In the genomic region with DNA sequence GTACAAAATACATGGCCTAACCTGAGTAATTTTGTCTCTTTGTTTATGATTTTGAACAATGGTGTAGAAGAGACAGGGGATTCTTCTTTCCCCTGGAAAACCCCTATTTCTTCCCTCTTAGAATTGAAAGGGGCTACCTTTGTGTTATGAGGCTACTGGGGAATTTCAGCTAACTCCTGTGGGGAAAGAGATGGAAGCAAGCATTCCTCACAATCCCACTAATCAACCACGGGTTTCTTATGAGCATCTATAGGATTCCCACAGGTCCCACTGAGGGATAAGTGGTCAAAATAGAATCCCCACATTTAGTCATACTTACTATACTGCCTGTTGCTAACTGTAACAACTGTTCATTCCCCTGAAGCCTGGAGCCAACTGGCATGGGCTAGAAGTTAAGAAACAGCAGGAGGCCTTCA, we compare ENCODE assay signal across 28 cellular contexts. TPM values are rescaled to one million over a fixed set of nuclear protein-coding genes. Genes with fewer than 3 reads are reported as not detected.
DNase-seq lines count a peak whose midpoint lies in the region; ATAC-seq and TF ChIP-seq lines count a peak whose summit lies in the region.
"Had no signal": no experiment of that assay in that cellular context is flagged by ENCODE, and none has a peak within 500 bp of the region (broad histone marks: within the 10 kb centered on the region; RNA-seq: fewer than 3 reads in every experiment).

No MANE protein-coding gene starts in this region.

- intact Hi-C loops in mammary epithelial cell (cut with micrococcal nuclease) = no loop called here
- intact Hi-C loops in breast epithelium (cut with DNase I; ENCODE audit: low total_unique reads) = no loop called here

- BruUV-seq in mammary epithelial cell (replicated peaks; lab: Mats Ljungman, UMichigan) = no TSS peak

- H4K20me1 ChIP-seq in mammary epithelial cell (ENCODE audit: insufficient read depth, low read length) (no peaks in the 10 kb centered on the region), neural progenitor cell (ENCODE audit: low read depth) (no peaks in the 10 kb centered on the region)

- CTCF ChIA-PET in mammary epithelial cell (lab: Charles Lee; ENCODE audit: low non-redundant PET) = no interaction called here
- CTCF ChIA-PET in activated CD4-positive, alpha-beta memory T cell treated with anti-CD3 and anti-CD28 coated beads, Interleukin-2, amount 10 ng/mL, durations not matched to agents 7 days and 5 days (lab: Charles Lee) = no interaction called here

- H3F3A ChIP-seq in neural progenitor cell (ENCODE audit: low read depth) = no peaks in the 10 kb centered on the region

- H3K36me3 Mint-ChIP-seq in activated CD4-positive, alpha-beta memory T cell treated with anti-CD3 and anti-CD28 coated beads, Interleukin-2, amount 10 ng/mL, durations not matched to agents 7 days and 5 days (ENCODE audit: low read depth) = no peaks in the 10 kb centered on the region
- no peaks in the 10 kb centered on the region for H3K36me3 Mint-ChIP-seq in neural progenitor cell

- H3K9me3 ChIP-seq in mammary epithelial cell (replicated peaks; ENCODE audit: insufficient read depth, low read length) (peaks cover 3% of the 10 kb centered on the region), breast epithelium (no peaks in the 10 kb centered on the region), neural progenitor cell (ENCODE audit: low read depth) (no peaks in the 10 kb centered on the region), BE2C (no peaks in the 10 kb centered on the region)
- H3K9me3 ChIP-seq: gastroesophageal sphincter, lower lobe of right lung, stomach, upper lobe of right lung had no signal

- H3K27ac ChIP-seq in mammary epithelial cell (ENCODE audit: insufficient read depth, low read depth, low read length) (no peak overlapping the region), breast epithelium (no peak overlapping the region), neural progenitor cell (no peak overlapping the region)
- H3K27ac ChIP-seq: 22Rv1, epithelial cell of prostate, gastroesophageal sphincter, lower lobe of right lung, RWPE1, stomach, upper lobe of right lung had no signal

- peaks cover 2% of the 10 kb centered on the region for H3K4me1 Mint-ChIP-seq in activated CD4-positive, alpha-beta memory T cell treated with anti-CD3 and anti-CD28 coated beads, Interleukin-2, amount 10 ng/mL, durations not matched to agents 7 days and 5 days
- H3K4me1 Mint-ChIP-seq in neural progenitor cell = peaks cover 8% of the 10 kb centered on the region

- H3K4me3 Mint-ChIP-seq in activated CD4-positive, alpha-beta memory T cell treated with anti-CD3 and anti-CD28 coated beads, Interleukin-2, amount 10 ng/mL, durations not matched to agents 7 days and 5 days = no peak overlapping the region
- no peak overlapping the region for H3K4me3 Mint-ChIP-seq in neural progenitor cell
- H3K4me3 Mint-ChIP-seq: activated CD8-positive, alpha-beta T cell treated with anti-CD3 and anti-CD28 coated beads, Interleukin-2, amount 10 ng/mL, durations not matched to agents 7 days and 5 days; activated T-cell treated with anti-CD3 and anti-CD28 coated beads, Interleukin-2, amount 50 U/mL, for 24 hours; B cell; central memory CD8-positive, alpha-beta T cell had no signal

- dilution Hi-C loops in mammary epithelial cell (cut with HindIII; ENCODE audit: low sequenced_read_pairs) = no loop called here

- H3K79me2 ChIP-seq in mammary epithelial cell (ENCODE audit: insufficient read depth, low read length) (no peaks in the 10 kb centered on the region), neural progenitor cell (ENCODE audit: low read depth) (no peaks in the 10 kb centered on the region)

- H3K27me3 Mint-ChIP-seq in activated CD4-positive, alpha-beta memory T cell treated with anti-CD3 and anti-CD28 coated beads, Interleukin-2, amount 10 ng/mL, durations not matched to agents 7 days and 5 days = no peaks in the 10 kb centered on the region
- H3K27me3 Mint-ChIP-seq in neural progenitor cell (ENCODE audit: insufficient read depth, low read depth) = no peaks in the 10 kb centered on the region
- H3K27me3 Mint-ChIP-seq: B cell; central memory CD8-positive, alpha-beta T cell had no signal

- no peak overlapping the region for H3K27ac Mint-ChIP-seq in activated CD4-positive, alpha-beta memory T cell treated with anti-CD3 and anti-CD28 coated beads, Interleukin-2, amount 10 ng/mL, durations not matched to agents 7 days and 5 days
- H3K27ac Mint-ChIP-seq in neural progenitor cell = no peak overlapping the region
- H3K27ac Mint-ChIP-seq: activated CD8-positive, alpha-beta T cell treated with anti-CD3 and anti-CD28 coated beads, Interleukin-2, amount 10 ng/mL, durations not matched to agents 7 days and 5 days; activated T-cell treated with anti-CD3 and anti-CD28 coated beads, Interleukin-2, amount 50 U/mL, for 24 hours; B cell had no signal

- no peaks in the 10 kb centered on the region for H3K27me3 ChIP-seq in mammary epithelial cell (ENCODE audit: insufficient read depth, low read length)
- no peaks in the 10 kb centered on the region for H3K27me3 ChIP-seq in breast epithelium
- H3K27me3 ChIP-seq in neural progenitor cell = no peaks in the 10 kb centered on the region
- H3K27me3 ChIP-seq in BE2C = no peaks in the 10 kb centered on the region
- H3K27me3 ChIP-seq: gastroesophageal sphincter, stomach, upper lobe of right lung had no signal

- H3K9me3 Mint-ChIP-seq in activated CD4-positive, alpha-beta memory T cell treated with anti-CD3 and anti-CD28 coated beads, Interleukin-2, amount 10 ng/mL, durations not matched to agents 7 days and 5 days = no peaks in the 10 kb centered on the region
- H3K9me3 Mint-ChIP-seq in neural progenitor cell = peaks cover 14% of the 10 kb centered on the region
- H3K9me3 Mint-ChIP-seq: activated T-cell treated with anti-CD3 and anti-CD28 coated beads, Interleukin-2, amount 50 U/mL, for 24 hours had no signal

- in situ Hi-C loops in mammary epithelial cell (cut with MboI; ENCODE audit: low sequenced_read_pairs in 2 of 2) = no loop called here

- no peak for TF ChIP-seq CTCF in mammary epithelial cell (conservative IDR thresholded peaks at IDR 0.05 in 1 of 2, IDR thresholded peaks at IDR 0.05 in 1 of 2; ENCODE audit: extremely low read depth in 1 of 2, insufficient read depth in 1 of 2, low read depth in 1 of 2, low read length in 2 of 2)
- TF ChIP-seq CTCF in breast epithelium (IDR thresholded peaks at IDR 0.05) = no peak
- no peak for TF ChIP-seq CTCF in neural progenitor cell (IDR thresholded peaks at IDR 0.05)
- TF ChIP-seq CTCF in BE2C (IDR thresholded peaks at IDR 0.05; ENCODE audit: low read depth, low read length) = no peak

- H3K36me3 ChIP-seq in mammary epithelial cell (ENCODE audit: insufficient read depth, low read length) (no peaks in the 10 kb centered on the region), breast epithelium (no peaks in the 10 kb centered on the region), neural progenitor cell (no peaks in the 10 kb centered on the region), BE2C (no peaks in the 10 kb centered on the region)
- H3K36me3 ChIP-seq: gastroesophageal sphincter, lower lobe of right lung, stomach, upper lobe of right lung had no signal

- POLR2A ChIA-PET in activated CD4-positive, alpha-beta memory T cell treated with anti-CD3 and anti-CD28 coated beads, Interleukin-2, amount 10 ng/mL, durations not matched to agents 7 days and 5 days (lab: Charles Lee) = no interaction called here

- H3K4me1 ChIP-seq in mammary epithelial cell (ENCODE audit: insufficient read depth, low read length) (peaks cover 8% of the 10 kb centered on the region), breast epithelium (no peaks in the 10 kb centered on the region), neural progenitor cell (no peaks in the 10 kb centered on the region), BE2C (no peaks in the 10 kb centered on the region)
- H3K4me1 ChIP-seq: gastroesophageal sphincter, lower lobe of right lung, upper lobe of right lung had no signal

- H3K4me2 ChIP-seq in mammary epithelial cell (ENCODE audit: insufficient read depth, low read depth, low read length) (no peak overlapping the region), neural progenitor cell (no peak overlapping the region)

- ATAC-seq in HG02870 (IDR thresholded peaks at IDR 0.05; ENCODE audit: unreplicated experiment) = peak; percentile 40
- ATAC-seq: activated CD8-positive, alpha-beta T cell treated with anti-CD3 and anti-CD28 coated beads, Interleukin-2, amount 10 ng/mL, durations not matched to agents 7 days and 5 days; gastroesophageal sphincter; lower lobe of right lung; upper lobe of right lung had no signal

- H2AFZ ChIP-seq in mammary epithelial cell (ENCODE audit: low read depth, low read length) (no peak overlapping the region), neural progenitor cell (replicated peaks) (no peak overlapping the region)

- WGBS in mammary epithelial cell (ENCODE audit: low coverage, missing lambda C conversion rate) = 86% methylated on average over 1 of the region's 1 CpG

- H3K9ac ChIP-seq in mammary epithelial cell (ENCODE audit: insufficient read depth, low read length) (no peak overlapping the region), neural progenitor cell (no peak overlapping the region)

- H3K4me3 ChIP-seq in mammary epithelial cell (replicated peaks in 1 of 3; ENCODE audit: insufficient read depth in 1 of 3, low read depth in 2 of 3, low read length in 3 of 3) (no peak overlapping the region), breast epithelium (no peak overlapping the region), neural progenitor cell (no peak overlapping the region), BE2C (ENCODE audit: low read depth, low read length) (no peak overlapping the region)
- H3K4me3 ChIP-seq: gastroesophageal sphincter, lower lobe of right lung, stomach, upper lobe of right lung had no signal

- DNase-seq in mammary epithelial cell (peak; percentile 37), breast epithelium (ENCODE audit: low spot score in 2 of 2) (no peak), astrocyte of the hippocampus (ENCODE audit: low read depth, low spot score) (peak; percentile 35), NOMO-1 treated with DMSO at 0.1 percent for 48 hours (lab: John Stamatoyannopoulos, UW; ENCODE audit: unreplicated experiment) (no peak), neural progenitor cell (ENCODE audit: low spot score) (no peak), BE2C (no peak)
- DNase-seq in activated CD4-positive, alpha-beta memory T cell treated with anti-CD3 and anti-CD28 coated beads, Interleukin-2, amount 10 ng/mL, durations not matched to agents 7 days and 5 days = no peak
- DNase-seq: activated CD8-positive, alpha-beta T cell treated with anti-CD3 and anti-CD28 coated beads, Interleukin-2, amount 10 ng/mL, durations not matched to agents 7 days and 5 days; activated naive CD4-positive, alpha-beta T cell treated with Interleukin-2 at 50 U/mL for 16 hours; activated T-cell treated with anti-CD3 and anti-CD28 coated beads, Interleukin-2, amount 50 U/mL, for 24 hours; amygdala; Caco-2; Karpas-422; lower lobe of right lung; NCI-H1105; NCI-H2107; NCI-H510A; nucleus accumbens; stomach; T1000; upper lobe of right lung had no signal

- TF ChIP-seq POLR2A in breast epithelium (IDR thresholded peaks at IDR 0.05) = no peak

RNA-seq across cellular contexts. Expression of a gene that starts 32.2 kb away (rescaled TPM):
- total RNA-seq in mammary epithelial cell (100 to 1,000 TPM in 1 of 2 donors, 10 to 100 TPM in 1; 41.9 to 221 TPM), breast epithelium (100 to 1,000 TPM in 1 of 3 donors, 10 to 100 TPM in 1, 1 to 10 TPM in 1; 1.6 to 154 (median 52.1) TPM), neural progenitor cell (ENCODE audit: low replicate concordance) (3.0 and 5.3 TPM in 2 replicates)
- polyA plus RNA-seq in mammary epithelial cell = 32.3 TPM
- polyA minus RNA-seq in mammary epithelial cell = 48.6 TPM
- total RNA-seq in activated CD4-positive, alpha-beta memory T cell treated with anti-CD3 and anti-CD28 coated beads, Interleukin-2, amount 10 ng/mL, durations not matched to agents 7 days and 5 days = not detected
- polyA plus RNA-seq in BE2C (2012; ENCODE audit: insufficient read depth, insufficient read length, low read depth) = 0.45 TPM
- total RNA-seq: activated CD8-positive, alpha-beta T cell treated with anti-CD3 and anti-CD28 coated beads, Interleukin-2, amount 10 ng/mL, durations not matched to agents 7 days and 5 days had no signal

Comparison
In these comparisons a context has a peak if more than half of its experiments do, and no peak if none do; other contexts are left out.
1. DNase-seq: peak in mammary epithelial cell (single experiment) and astrocyte of the hippocampus (single experiment); none in breast epithelium (0 of 2), NOMO-1 treated with DMSO at 0.1 percent for 48 hours (single experiment), activated CD4-positive, alpha-beta memory T cell treated with anti-CD3 and anti-CD28 coated beads, Interleukin-2, amount 10 ng/mL, durations not matched to agents 7 days and 5 days (single experiment), neural progenitor cell (single experiment) and BE2C (single experiment).